Comparison of ENCODE assay signal across 8 cellular contexts in genomic region chr10:27742926-27743735, GRCh38. TPM values are rescaled to one million over a fixed set of nuclear protein-coding genes. Genes with fewer than 3 reads are reported as not detected.
DNase-seq lines count a peak whose midpoint lies in the region; ATAC-seq and TF ChIP-seq lines count a peak whose summit lies in the region.

No MANE protein-coding gene starts in this region.

- no peak for TF ChIP-seq CTCF in activated CD8-positive, alpha-beta T cell treated with anti-CD3 and anti-CD28 coated beads for 36 hours (IDR thresholded peaks at IDR 0.05)
- TF ChIP-seq CTCF in natural killer cell (IDR thresholded peaks at IDR 0.05) (no peak), uterus (IDR thresholded peaks at IDR 0.05) (no peak)

- H3K9me3 ChIP-seq in uterus, result no peaks in the 10 kb centered on the region

- H3K4me1 ChIP-seq in uterus, result peaks cover 4 to 21% of the 10 kb centered on the region in 2 donors

- H3K4me3 ChIP-seq in uterus, result peak overlapping the region; percentile 37 to 62

- H3K27ac Mint-ChIP-seq in activated CD8-positive, alpha-beta T cell treated with anti-CD3 and anti-CD28 coated beads for 36 hours, result peak overlapping the region; percentile 71
- peak overlapping the region in 1 of 2 donors; percentile 35 for H3K27ac Mint-ChIP-seq in natural killer cell

- peaks cover 20 to 24% of the 10 kb centered on the region in 2 donors for H3K27me3 ChIP-seq in uterus

- H3K27me3 Mint-ChIP-seq in activated CD8-positive, alpha-beta T cell treated with anti-CD3 and anti-CD28 coated beads for 36 hours, result peaks cover 58% of the 10 kb centered on the region
- peaks cover 54% of the 10 kb centered on the region in 2 donors for H3K27me3 Mint-ChIP-seq in natural killer cell (ENCODE audit: low read depth in 2 of 2)

- TF ChIP-seq POLR2A in uterus (IDR thresholded peaks at IDR 0.05), result no peak

- peak in 2 of 3 experiments; percentile 44 to 56 for DNase-seq in NCI-H1417 (lab: John Stamatoyannopoulos, UW)
- DNase-seq in NCI-H1417 treated with DMSO at 0.1 percent for 48 hours (lab: John Stamatoyannopoulos, UW), result no peak
- DNase-seq in activated CD8-positive, alpha-beta T cell treated with anti-CD3 and anti-CD28 coated beads for 36 hours, result peak; percentile 52
- no peak for DNase-seq in natural killer cell
- peak; percentile 26 to 42 for DNase-seq in uterus
- no peak for DNase-seq in NCI-H2107 (lab: John Stamatoyannopoulos, UW)

- ATAC-seq in activated CD8-positive, alpha-beta T cell treated with anti-CD3 and anti-CD28 coated beads for 36 hours, result peak; percentile 15
- peak; percentile 31 for ATAC-seq in esophagus mucosa
- peak in 1 of 3 donors; percentile 20 for ATAC-seq in natural killer cell
- no peak for ATAC-seq in HG02884 (IDR thresholded peaks at IDR 0.05; ENCODE audit: unreplicated experiment)

- CTCF ChIA-PET in activated CD8-positive, alpha-beta T cell treated with anti-CD3 and anti-CD28 coated beads for 36 hours (lab: Charles Lee), result interaction anchor here (0.7 to 4.9 kb wide), 25 partner anchors 10 to 639 kb away, joined by 3 to 25 read pairs (median 3); no protein-coding TSS in a partner anchor

- no peaks in the 10 kb centered on the region for H3K36me3 ChIP-seq in uterus

- POLR2A ChIA-PET in activated CD8-positive, alpha-beta T cell treated with anti-CD3 and anti-CD28 coated beads for 36 hours (lab: Charles Lee), result interaction anchor here (0.5 to 1.7 kb wide), 6 partner anchors 18 to 589 kb away, joined by 3 to 6 read pairs (median 4); no protein-coding TSS in a partner anchor

- peak overlapping the region; percentile 78 for H3K4me3 Mint-ChIP-seq in activated CD8-positive, alpha-beta T cell treated with anti-CD3 and anti-CD28 coated beads for 36 hours
- H3K4me3 Mint-ChIP-seq in natural killer cell, result peak overlapping the region; percentile 85

- no peaks in the 10 kb centered on the region for H3K36me3 Mint-ChIP-seq in activated CD8-positive, alpha-beta T cell treated with anti-CD3 and anti-CD28 coated beads for 36 hours (ENCODE audit: low read depth)
- no peaks in the 10 kb centered on the region for H3K36me3 Mint-ChIP-seq in natural killer cell

- peak overlapping the region; percentile 85 to 89 for H3K27ac ChIP-seq in uterus

- intact Hi-C loops in activated CD8-positive, alpha-beta T cell treated with anti-CD3 and anti-CD28 coated beads for 36 hours (cut with micrococcal nuclease), result loop anchor here (5.0 to 10.0 kb wide), 3 partner anchors 434 to 642 kb away; no protein-coding TSS in a partner anchor
- intact Hi-C loops in natural killer cell (cut with micrococcal nuclease) (loop anchor here (1.0 to 5.0 kb wide), 3 partner anchors 434 to 639 kb away; no protein-coding TSS in a partner anchor), uterus (cut with DNase I; ENCODE audit: low total_unique reads) (loop anchor here (5.0 kb wide), 1 partner anchor 499 kb away; no protein-coding TSS in a partner anchor)

- H3K9me3 Mint-ChIP-seq in activated CD8-positive, alpha-beta T cell treated with anti-CD3 and anti-CD28 coated beads for 36 hours, result no peaks in the 10 kb centered on the region
- no peaks in the 10 kb centered on the region for H3K9me3 Mint-ChIP-seq in natural killer cell

- peaks cover 36% of the 10 kb centered on the region for H3K4me1 Mint-ChIP-seq in activated CD8-positive, alpha-beta T cell treated with anti-CD3 and anti-CD28 coated beads for 36 hours (ENCODE audit: low read depth)
- H3K4me1 Mint-ChIP-seq in natural killer cell, result peaks cover 19 to 21% of the 10 kb centered on the region in 2 donors

RNA-seq across cellular contexts. Expression of gene MKX, which starts 2.5 kb away (rescaled TPM):
- 1 to 10 TPM in 1 of 2 experiments, under 1 TPM in 1; 0.81 to 1.1 TPM for total RNA-seq in activated CD8-positive, alpha-beta T cell treated with anti-CD3 and anti-CD28 coated beads for 36 hours
- total RNA-seq in esophagus mucosa (1.4 TPM), natural killer cell (not detected), uterus (1 to 10 TPM; 4.4 to 7.6 (median 5.4) TPM)

Comparison
In these comparisons a context has a peak if more than half of its experiments do, and no peak if none do; other contexts are left out.
1. DNase-seq: peak in NCI-H1417 (2 of 3), activated CD8-positive, alpha-beta T cell treated with anti-CD3 and anti-CD28 coated beads for 36 hours (single experiment) and uterus (2 of 2); none in NCI-H1417 treated with DMSO at 0.1 percent for 48 hours (single experiment), natural killer cell (single experiment) and NCI-H2107 (single experiment).